ENCODE assay signal across 12 cellular contexts in genomic region chr14:70871863-70872677, GRCh38. TPM values are rescaled to one million over a fixed set of nuclear protein-coding genes. Genes with fewer than 3 reads are reported as not detected.
DNase-seq lines count a peak whose midpoint lies in the region; ATAC-seq and TF ChIP-seq lines count a peak whose summit lies in the region.
"Had no signal": no experiment of that assay in that cellular context is flagged by ENCODE, and none has a peak within 500 bp of the region (broad histone marks: within the 10 kb centered on the region; RNA-seq: fewer than 3 reads in every experiment).

No MANE protein-coding gene starts in this region.

- peaks cover 19% of the 10 kb centered on the region for H3K4me1 Mint-ChIP-seq in activated CD8-positive, alpha-beta T cell treated with anti-CD3 and anti-CD28 coated beads for 36 hours (ENCODE audit: low read depth)
- H3K4me1 Mint-ChIP-seq in memory B cell = peaks cover 6% of the 10 kb centered on the region
- no peaks in the 10 kb centered on the region for H3K4me1 Mint-ChIP-seq in chondrocyte (ENCODE audit: low read depth)

- H3K36me3 Mint-ChIP-seq in activated CD8-positive, alpha-beta T cell treated with anti-CD3 and anti-CD28 coated beads for 36 hours (ENCODE audit: low read depth) = peaks cover 14% of the 10 kb centered on the region
- H3K36me3 Mint-ChIP-seq in memory B cell (peaks cover 4% of the 10 kb centered on the region), chondrocyte (ENCODE audit: low read depth) (peaks cover 1% of the 10 kb centered on the region)

- CTCF ChIA-PET in activated CD8-positive, alpha-beta T cell treated with anti-CD3 and anti-CD28 coated beads for 36 hours (lab: Charles Lee) = interaction anchor here (1.0 to 3.5 kb wide), 10 partner anchors 10 to 100 kb away, joined by 3 to 23 read pairs (median 5); partner anchors contain the start of gene PCNX1

- peak overlapping the region; percentile 87 for H3K27ac Mint-ChIP-seq in activated CD8-positive, alpha-beta T cell treated with anti-CD3 and anti-CD28 coated beads for 36 hours
- peak overlapping the region; percentile 67 for H3K27ac Mint-ChIP-seq in memory B cell
- H3K27ac Mint-ChIP-seq in chondrocyte (ENCODE audit: unreplicated experiment) = no peak overlapping the region

- no peak for TF ChIP-seq CTCF in activated CD8-positive, alpha-beta T cell treated with anti-CD3 and anti-CD28 coated beads for 36 hours (IDR thresholded peaks at IDR 0.05)
- no peak for TF ChIP-seq CTCF in chondrocyte (IDR thresholded peaks at IDR 0.05)

- POLR2A ChIA-PET in activated CD8-positive, alpha-beta T cell treated with anti-CD3 and anti-CD28 coated beads for 36 hours (lab: Charles Lee) = interaction anchor here (0.8 to 3.1 kb wide), 6 partner anchors 11 to 64 kb away, joined by 3 to 13 read pairs (median 4); partner anchors contain the start of gene PCNX1

- H3K4me3 Mint-ChIP-seq in activated CD8-positive, alpha-beta T cell treated with anti-CD3 and anti-CD28 coated beads for 36 hours = peak overlapping the region; percentile 66
- H3K4me3 Mint-ChIP-seq in memory B cell (peak overlapping the region; percentile 82), chondrocyte (ENCODE audit: unreplicated experiment) (no peak overlapping the region)

- H3K27me3 Mint-ChIP-seq in activated CD8-positive, alpha-beta T cell treated with anti-CD3 and anti-CD28 coated beads for 36 hours = no peaks in the 10 kb centered on the region
- H3K27me3 Mint-ChIP-seq in memory B cell (no peaks in the 10 kb centered on the region), chondrocyte (ENCODE audit: low read depth) (no peaks in the 10 kb centered on the region)

- peaks cover 21% of the 10 kb centered on the region for H3K9me3 Mint-ChIP-seq in activated CD8-positive, alpha-beta T cell treated with anti-CD3 and anti-CD28 coated beads for 36 hours
- H3K9me3 Mint-ChIP-seq in memory B cell = peaks cover 11% of the 10 kb centered on the region
- peaks cover 11% of the 10 kb centered on the region for H3K9me3 Mint-ChIP-seq in chondrocyte (ENCODE audit: low read depth)

- ATAC-seq in GM21619 (IDR thresholded peaks at IDR 0.05; ENCODE audit: unreplicated experiment) (peak; percentile 54), memory B cell (ENCODE audit: low read depth) (peak; percentile 57)
- peak; percentile 79 for ATAC-seq in activated CD8-positive, alpha-beta T cell treated with anti-CD3 and anti-CD28 coated beads for 36 hours
- ATAC-seq: Panc1 had no signal

- intact Hi-C loops in activated CD8-positive, alpha-beta T cell treated with anti-CD3 and anti-CD28 coated beads for 36 hours (cut with micrococcal nuclease) = no loop called here

- peak; percentile 24 for DNase-seq in EH (ENCODE audit: low read depth)
- peak; percentile 42 for DNase-seq in activated CD8-positive, alpha-beta T cell treated with anti-CD3 and anti-CD28 coated beads for 36 hours
- no peak for DNase-seq in memory B cell (ENCODE audit: low spot score in 2 of 2)
- DNase-seq in chondrocyte (ENCODE audit: low spot score) = no peak
- DNase-seq in AG08395 (ENCODE audit: low spot score) = no peak
- DNase-seq in Kasumi-1 (lab: John Stamatoyannopoulos, UW) = no peak
- no peak for DNase-seq in medulla oblongata (ENCODE audit: extremely low spot score)
- DNase-seq: adrenal gland, Caco-2, midbrain had no signal

RNA-seq across cellular contexts. Expression of gene PCNX1, which starts 35.2 kb away (rescaled TPM):
- 10 to 100 TPM; 32.7 to 42.6 TPM for total RNA-seq in activated CD8-positive, alpha-beta T cell treated with anti-CD3 and anti-CD28 coated beads for 36 hours
- total RNA-seq in chondrocyte = 54.3 to 69.5 TPM (median 62.4 TPM) in 3 replicates

Comparison
In these comparisons a context has a peak if more than half of its experiments do, and no peak if none do; other contexts are left out.
1. DNase-seq: peak in EH (single experiment) and activated CD8-positive, alpha-beta T cell treated with anti-CD3 and anti-CD28 coated beads for 36 hours (single experiment); none in memory B cell (0 of 2), chondrocyte (single experiment), AG08395 (single experiment), Kasumi-1 (0 of 2) and medulla oblongata (single experiment).
2. Peak in every context shown above with its lines, with median percentiles within 50 percentile points of each other: ATAC-seq.